ENCODE assay signal across 16 cellular contexts in the genomic region with DNA sequence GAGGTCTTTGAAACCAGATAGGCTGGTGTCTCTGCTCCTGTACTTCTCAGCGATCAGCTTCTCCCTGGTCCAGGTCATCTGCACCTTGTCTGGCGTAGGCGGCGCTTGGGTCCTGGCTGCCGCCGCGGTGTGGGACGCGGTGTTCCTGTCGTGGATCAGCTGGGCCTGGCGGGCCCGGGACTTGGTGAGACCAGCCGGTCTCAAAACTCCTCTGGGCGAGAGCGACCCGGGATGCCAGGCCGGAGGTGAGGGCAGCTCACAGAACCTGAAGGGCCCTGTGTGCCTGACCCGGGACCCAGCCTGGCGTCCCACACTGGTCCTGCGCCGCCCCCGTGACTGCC. TPM values are rescaled to one million over a fixed set of nuclear protein-coding genes. Genes with fewer than 3 reads are reported as not detected.
DNase-seq lines count a peak whose midpoint lies in the region; ATAC-seq and TF ChIP-seq lines count a peak whose summit lies in the region.
"Had no signal": no experiment of that assay in that cellular context is flagged by ENCODE, and none has a peak within 500 bp of the region (broad histone marks: within the 10 kb centered on the region; RNA-seq: fewer than 3 reads in every experiment).

No MANE protein-coding gene starts in this region.

- H3K9me3 Mint-ChIP-seq in natural killer cell treated with Interleukin-12 subunit alpha and Interleukin-12 subunit beta and Interleukin-15 and Interleukin-18, amount 100 ng/mL, for 72 hours = no peaks in the 10 kb centered on the region
- no peaks in the 10 kb centered on the region for H3K9me3 Mint-ChIP-seq in natural killer cell
- H3K9me3 Mint-ChIP-seq: CD8-positive, alpha-beta memory T cell had no signal

- no peak for ATAC-seq in Right ventricle myocardium inferior
- no peak for ATAC-seq in left cardiac atrium
- ATAC-seq in natural killer cell treated with Interleukin-12 subunit alpha and Interleukin-12 subunit beta and Interleukin-15 and Interleukin-18, amount 100 ng/mL, for 72 hours = no peak
- no peak for ATAC-seq in natural killer cell
- ATAC-seq in right cardiac atrium = no peak

- WGBS in right cardiac atrium = 92% methylated on average over 22 of the region's 22 CpGs

- no peak overlapping the region for H3K27ac ChIP-seq in right cardiac atrium (ENCODE audit: low read length)
- H3K27ac ChIP-seq: BLaER1, HL-60 had no signal

- H3K4me3 Mint-ChIP-seq in natural killer cell treated with Interleukin-12 subunit alpha and Interleukin-12 subunit beta and Interleukin-15 and Interleukin-18, amount 100 ng/mL, for 72 hours = no peak overlapping the region
- no peak overlapping the region for H3K4me3 Mint-ChIP-seq in natural killer cell
- H3K4me3 Mint-ChIP-seq: CD8-positive, alpha-beta memory T cell; HFFc6 had no signal

- no peak overlapping the region for H3K4me3 ChIP-seq in right cardiac atrium (ENCODE audit: low read length)
- H3K4me3 ChIP-seq: BLaER1 had no signal

- no peaks in the 10 kb centered on the region for H3K36me3 Mint-ChIP-seq in natural killer cell treated with Interleukin-12 subunit alpha and Interleukin-12 subunit beta and Interleukin-15 and Interleukin-18, amount 100 ng/mL, for 72 hours
- H3K36me3 Mint-ChIP-seq in natural killer cell = no peaks in the 10 kb centered on the region

- peak; percentile 59 for DNase-seq in Right ventricle myocardium inferior (ENCODE audit: missing footprints)
- no peak for DNase-seq in left cardiac atrium
- DNase-seq in natural killer cell treated with Interleukin-12 subunit alpha and Interleukin-12 subunit beta and Interleukin-15 and Interleukin-18, amount 100 ng/mL, for 72 hours (ENCODE audit: low spot score) = peak; percentile 58
- DNase-seq in natural killer cell = no peak
- peak in 2 of 3 donors; percentile 13 to 45 for DNase-seq in right cardiac atrium
- DNase-seq in posterior vena cava (ENCODE audit: low spot score) = no peak
- DNase-seq in effector CD4-positive, alpha-beta T cell = no peak
- DNase-seq: AML-193; Caco-2; CD8-positive, alpha-beta memory T cell; DMS53; GF-D8; HCEC 1CT; HFFc6 had no signal

- no peaks in the 10 kb centered on the region for H3K4me1 Mint-ChIP-seq in natural killer cell treated with Interleukin-12 subunit alpha and Interleukin-12 subunit beta and Interleukin-15 and Interleukin-18, amount 100 ng/mL, for 72 hours (ENCODE audit: low read depth in 2 of 2)
- no peaks in the 10 kb centered on the region for H3K4me1 Mint-ChIP-seq in natural killer cell
- H3K4me1 Mint-ChIP-seq: CD8-positive, alpha-beta memory T cell had no signal

- no peak for TF ChIP-seq CTCF in natural killer cell (IDR thresholded peaks at IDR 0.05)

- H3K27me3 Mint-ChIP-seq in natural killer cell treated with Interleukin-12 subunit alpha and Interleukin-12 subunit beta and Interleukin-15 and Interleukin-18, amount 100 ng/mL, for 72 hours = no peaks in the 10 kb centered on the region
- H3K27me3 Mint-ChIP-seq in natural killer cell (ENCODE audit: low read depth in 2 of 2) = no peaks in the 10 kb centered on the region
- H3K27me3 Mint-ChIP-seq: CD8-positive, alpha-beta memory T cell had no signal

- H3K9me3 ChIP-seq in right cardiac atrium (ENCODE audit: control insufficient read depth, low read length) = no peaks in the 10 kb centered on the region
- H3K9me3 ChIP-seq: BLaER1, Caco-2 had no signal

- H3K4me1 ChIP-seq in right cardiac atrium (ENCODE audit: control insufficient read depth, insufficient read depth, low read length) = no peaks in the 10 kb centered on the region
- H3K4me1 ChIP-seq: Caco-2 had no signal

- H3K27me3 ChIP-seq in right cardiac atrium (ENCODE audit: control insufficient read depth, insufficient read depth) = no peaks in the 10 kb centered on the region
- H3K27me3 ChIP-seq: BLaER1 had no signal

- intact Hi-C loops in Right ventricle myocardium inferior (cut with DNase I) (no loop called here), left cardiac atrium (cut with DNase I) (no loop called here), natural killer cell (cut with micrococcal nuclease) (no loop called here), right cardiac atrium (cut with DNase I) (no loop called here), posterior vena cava (cut with DNase I) (no loop called here)

- H3K27ac Mint-ChIP-seq in natural killer cell treated with Interleukin-12 subunit alpha and Interleukin-12 subunit beta and Interleukin-15 and Interleukin-18, amount 100 ng/mL, for 72 hours = no peak overlapping the region
- no peak overlapping the region for H3K27ac Mint-ChIP-seq in natural killer cell
- H3K27ac Mint-ChIP-seq: CD8-positive, alpha-beta memory T cell; HFFc6 had no signal

RNA-seq across cellular contexts. Expression of a gene that starts 48.9 kb away (rescaled TPM):
- total RNA-seq in Right ventricle myocardium inferior (4.4 TPM), left cardiac atrium (10 to 100 TPM in 1 of 2 donors, 1 to 10 TPM in 1; 4.4 to 10.4 TPM), natural killer cell (not detected), right cardiac atrium (1 to 10 TPM; 1.9 to 8.6 (median 3.1) TPM), posterior vena cava (1 to 10 TPM; 2.7 to 5.0 TPM)
- total RNA-seq in natural killer cell treated with Interleukin-12 subunit alpha and Interleukin-12 subunit beta and Interleukin-15 and Interleukin-18, amount 100 ng/mL, for 72 hours = under 1 TPM in 1 of 2 donors, not detected in 1; 0.53 TPM
- polyA plus RNA-seq in right cardiac atrium = 2.6 TPM
- total RNA-seq: HFFc6 had no signal
- polyA plus RNA-seq: CD8-positive, alpha-beta memory T cell had no signal

RNA-seq across cellular contexts. Expression of a gene that starts 54.4 kb away (rescaled TPM):
- total RNA-seq in Right ventricle myocardium inferior (179 TPM), left cardiac atrium (10 to 100 TPM; 53.7 to 54.1 TPM), natural killer cell (10 to 100 TPM; 53.2 to 92.5 (median 81.3) TPM), right cardiac atrium (10 to 100 TPM; 57.2 to 80.5 (median 65.6) TPM), posterior vena cava (10 to 100 TPM; 23.8 to 34.6 TPM)
- 10 to 100 TPM; 13.5 to 21.9 TPM for total RNA-seq in natural killer cell treated with Interleukin-12 subunit alpha and Interleukin-12 subunit beta and Interleukin-15 and Interleukin-18, amount 100 ng/mL, for 72 hours
- polyA plus RNA-seq in right cardiac atrium = 28.5 TPM

Comparison
In these comparisons a context has a peak if more than half of its experiments do, and no peak if none do; other contexts are left out.
1. DNase-seq: peak in Right ventricle myocardium inferior (single experiment), natural killer cell treated with Interleukin-12 subunit alpha and Interleukin-12 subunit beta and Interleukin-15 and Interleukin-18, amount 100 ng/mL, for 72 hours (single experiment) and right cardiac atrium (2 of 3); none in left cardiac atrium (single experiment), natural killer cell (single experiment), posterior vena cava (single experiment) and effector CD4-positive, alpha-beta T cell (single experiment).